ENCODE assay signal across 1 cellular context in the genomic region with DNA sequence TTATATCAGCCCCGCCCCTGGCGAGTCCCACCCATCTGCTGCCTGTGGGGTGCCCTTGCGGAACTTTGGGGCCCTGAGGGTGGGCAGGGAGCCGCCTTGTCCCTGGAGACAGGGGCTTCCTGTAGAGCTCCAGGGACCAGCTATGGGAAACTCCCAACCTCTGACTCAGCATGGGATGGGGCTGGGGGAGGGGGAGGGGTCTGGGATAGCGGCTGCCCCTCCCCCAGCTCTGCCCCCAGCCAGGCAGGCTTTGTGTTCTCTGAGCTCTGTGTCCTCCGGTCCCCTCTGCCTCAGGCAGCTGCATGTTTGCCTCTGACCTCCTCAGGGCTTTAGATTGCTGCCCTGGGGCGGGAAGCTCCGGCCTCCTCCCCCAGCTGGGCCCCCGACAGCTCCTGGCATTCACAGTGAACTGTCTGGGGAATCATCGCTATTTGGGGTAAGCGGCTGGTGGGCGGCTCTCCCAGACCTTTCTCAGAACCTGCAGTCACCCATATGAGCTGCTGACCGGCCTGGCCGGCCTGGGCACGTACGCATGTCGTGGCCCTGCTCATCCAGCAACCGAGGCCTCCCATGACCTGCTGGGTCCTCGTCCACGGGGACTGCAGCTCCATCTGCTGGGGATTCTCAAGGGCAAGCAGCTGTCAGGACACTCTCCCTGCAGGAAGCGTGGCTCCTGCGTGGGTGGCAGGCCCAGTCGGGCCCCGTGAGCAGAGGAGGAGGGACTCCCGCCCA.
A peak's percentile ranks its signal among the peaks of the same experiment; 100 is the strongest.
TF ChIP-seq lines count a peak whose summit lies in the region.

No MANE protein-coding gene starts in this region.

TF ChIP-seq in HepG2, 621 proteins besides CTCF, POLR2A, EP300 and RAD21 (continued from another document and continues in another):
- TF ChIP-seq RERE (CRISPR knock-in tag; IDR thresholded peaks at IDR 0.05; ENCODE audit: low read depth) (peak; percentile 22; the same call in 1 of the 2 replicates), ZNF619 (CRISPR knock-in tag; IDR thresholded peaks at IDR 0.05) (peak; percentile 94), ARNTL (CRISPR knock-in tag; IDR thresholded peaks at IDR 0.05) (0 out of 2 replicates have a peak, but pooled peaks have one; percentile 32), MBNL3 (CRISPR knock-in tag; conservative IDR thresholded peaks at IDR 0.05) (no peak), ZNF446 (CRISPR knock-in tag; IDR thresholded peaks at IDR 0.05) (no peak), ZNF225 (CRISPR knock-in tag; IDR thresholded peaks at IDR 0.05) (no peak; the same call in 1 of the 2 replicates), SNAPC4 (CRISPR knock-in tag; IDR thresholded peaks at IDR 0.05) (0 out of 2 replicates have a peak, but pooled peaks have one; percentile 13), PRDM15 (CRISPR knock-in tag; IDR thresholded peaks at IDR 0.05) (no peak), SIN3A (IDR thresholded peaks at IDR 0.05; ENCODE audit: borderline replicate concordance, low read depth, low read length) (peak; percentile 52; the same call in 1 of the 2 replicates), HNF1A (IDR thresholded peaks at IDR 0.05; ENCODE audit: low read depth) (peak; percentile 34; the same call in 1 of the 2 replicates), HNF1A (CRISPR knock-in tag; IDR thresholded peaks at IDR 0.05; ENCODE audit: borderline replicate concordance) (peak; percentile 26; the same call in 1 of the 2 replicates), TOPORS (CRISPR knock-in tag; IDR thresholded peaks at IDR 0.05) (no peak), ZEB1 (IDR thresholded peaks at IDR 0.05; ENCODE audit: insufficient replicate concordance, low read depth) (peak; percentile 51), HMGA1 (CRISPR knock-in tag; conservative IDR thresholded peaks at IDR 0.05) (no peak), NKX3-1 (CRISPR knock-in tag; IDR thresholded peaks at IDR 0.05) (peak; percentile 60; the same call in 1 of the 2 replicates), ZNF558 (CRISPR knock-in tag; IDR thresholded peaks at IDR 0.05; ENCODE audit: borderline replicate concordance) (no peak), MEF2D (CRISPR knock-in tag; IDR thresholded peaks at IDR 0.05) (peak; percentile 70; the same call in 1 of the 2 replicates)
- TF ChIP-seq, protein P1, sequence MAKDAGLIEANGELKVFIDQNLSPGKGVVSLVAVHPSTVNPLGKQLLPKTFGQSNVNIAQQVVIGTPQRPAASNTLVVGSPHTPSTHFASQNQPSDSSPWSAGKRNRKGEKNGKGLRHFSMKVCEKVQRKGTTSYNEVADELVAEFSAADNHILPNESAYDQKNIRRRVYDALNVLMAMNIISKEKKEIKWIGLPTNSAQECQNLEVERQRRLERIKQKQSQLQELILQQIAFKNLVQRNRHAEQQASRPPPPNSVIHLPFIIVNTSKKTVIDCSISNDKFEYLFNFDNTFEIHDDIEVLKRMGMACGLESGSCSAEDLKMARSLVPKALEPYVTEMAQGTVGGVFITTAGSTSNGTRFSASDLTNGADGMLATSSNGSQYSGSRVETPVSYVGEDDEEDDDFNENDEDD (CRISPR knock-in tag; IDR thresholded peaks at IDR 0.05; ENCODE audit: borderline replicate concordance), result peak; percentile 66
- TF ChIP-seq, protein P2, sequence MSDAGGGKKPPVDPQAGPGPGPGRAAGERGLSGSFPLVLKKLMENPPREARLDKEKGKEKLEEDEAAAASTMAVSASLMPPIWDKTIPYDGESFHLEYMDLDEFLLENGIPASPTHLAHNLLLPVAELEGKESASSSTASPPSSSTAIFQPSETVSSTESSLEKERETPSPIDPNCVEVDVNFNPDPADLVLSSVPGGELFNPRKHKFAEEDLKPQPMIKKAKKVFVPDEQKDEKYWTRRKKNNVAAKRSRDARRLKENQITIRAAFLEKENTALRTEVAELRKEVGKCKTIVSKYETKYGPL (CRISPR knock-in tag; IDR thresholded peaks at IDR 0.05), result no peak
